Comparison of ENCODE assay signal across 11 cellular contexts in genomic region chr4:53321151-53321987, GRCh38. TPM values are rescaled to one million over a fixed set of nuclear protein-coding genes. Genes with fewer than 3 reads are reported as not detected.
A peak's percentile ranks its signal among the peaks of the same experiment; 100 is the strongest.
DNase-seq lines count a peak whose midpoint lies in the region; ATAC-seq and TF ChIP-seq lines count a peak whose summit lies in the region.
"Had no signal": no experiment of that assay in that cellular context is flagged by ENCODE, and none has a peak within 500 bp of the region (broad histone marks: within the 10 kb centered on the region; RNA-seq: fewer than 3 reads in every experiment).

No MANE protein-coding gene starts in this region.

- CTCF ChIA-PET in GM10248 (lab: Yijun Ruan, JAX) = interaction anchor here (1.3 to 1.8 kb wide), 2 partner anchors 13 to 18 kb away, joined by 3 to 5 read pairs; no protein-coding TSS in a partner anchor

- TF ChIP-seq CTCF in ascending aorta (IDR thresholded peaks at IDR 0.05) (no peak), GM10248 (IDR thresholded peaks at IDR 0.05; ENCODE audit: control extremely low read depth, extremely low read depth, low read depth, missing control alignments) (no peak)

- H3K4me3 ChIP-seq in ACC112 (ENCODE audit: low read depth, low read length) (peak overlapping the region; percentile 63), ascending aorta (peak overlapping the region; percentile 14 to 23), Karpas-422 (ENCODE audit: low read length) (no peak overlapping the region)
- H3K4me3 ChIP-seq: gastrocnemius medialis had no signal

- peak; percentile 94 for DNase-seq in HT1080 (ENCODE audit: low read depth)
- DNase-seq in ascending aorta (ENCODE audit: low spot score in 2 of 2) = no peak
- peak; percentile 87 for DNase-seq in iris pigment epithelial cell (ENCODE audit: low read depth)
- DNase-seq in GM10248 (ENCODE audit: extremely low spot score) = no peak
- no peak for DNase-seq in NCI-H345 (lab: John Stamatoyannopoulos, UW)
- DNase-seq in Karpas-422 = no peak
- DNase-seq: activated CD8-positive, alpha-beta memory T cell treated with anti-CD3 and anti-CD28 coated beads for 24 hours; gastrocnemius medialis; NCI-H2081 treated with DMSO at 0.1 percent for 48 hours had no signal

- no peaks in the 10 kb centered on the region for H3K9me3 ChIP-seq in ascending aorta
- H3K9me3 ChIP-seq in Karpas-422 (ENCODE audit: low read length) = no peaks in the 10 kb centered on the region
- H3K9me3 ChIP-seq: gastrocnemius medialis had no signal

- ATAC-seq in GM21381 (IDR thresholded peaks at IDR 0.05; ENCODE audit: unreplicated experiment) = no peak

- H3K27me3 ChIP-seq in ACC112 (ENCODE audit: insufficient read depth, low read length) = no peaks in the 10 kb centered on the region
- H3K27me3 ChIP-seq in ascending aorta = no peaks in the 10 kb centered on the region
- no peaks in the 10 kb centered on the region for H3K27me3 ChIP-seq in Karpas-422 (ENCODE audit: low read length)
- H3K27me3 ChIP-seq: gastrocnemius medialis had no signal

- H2AFZ ChIP-seq in ACC112 (ENCODE audit: low read length, unreplicated experiment) (peak overlapping the region; percentile 73), Karpas-422 (ENCODE audit: low read length) (no peak overlapping the region)

- H3K9me2 ChIP-seq in Karpas-422 (replicated peaks; ENCODE audit: insufficient read depth, low read length) = no peaks in the 10 kb centered on the region

- POLR2A ChIA-PET in GM10248 (lab: Yijun Ruan, JAX) = no interaction called here

- H3K4me2 ChIP-seq in Karpas-422 (ENCODE audit: low read depth, low read length, poor library complexity, severe bottlenecking) = no peak overlapping the region

- H4K20me1 ChIP-seq in Karpas-422 (ENCODE audit: insufficient read depth, low read depth, low read length) = no peaks in the 10 kb centered on the region

- no peak overlapping the region for H3K9ac ChIP-seq in Karpas-422 (ENCODE audit: low read length)

- H3K36me3 ChIP-seq in ACC112 (ENCODE audit: insufficient read depth, low read length) = no peaks in the 10 kb centered on the region
- H3K36me3 ChIP-seq in ascending aorta = no peaks in the 10 kb centered on the region
- H3K36me3 ChIP-seq in Karpas-422 (ENCODE audit: insufficient read depth, low read length) = no peaks in the 10 kb centered on the region
- H3K36me3 ChIP-seq: gastrocnemius medialis had no signal

- H3K27ac ChIP-seq in ACC112 (ENCODE audit: low read depth, low read length) (peak overlapping the region; percentile 90), ascending aorta (peak overlapping the region; percentile 81 to 87), Karpas-422 (ENCODE audit: low read length) (no peak overlapping the region)

- intact Hi-C loops in ascending aorta (cut with DNase I) = loop anchor here (5.0 kb wide), 2 partner anchors 56 to 906 kb away; partner anchors contain the start of genes FIP1L1 and PDGFRA

- H3K79me2 ChIP-seq in ACC112 (ENCODE audit: control insufficient read depth, insufficient read depth, low read length, unreplicated experiment) (peaks cover 5% of the 10 kb centered on the region), Karpas-422 (ENCODE audit: low read length) (peaks cover 75% of the 10 kb centered on the region)

- H3K4me1 ChIP-seq in ACC112 (ENCODE audit: control insufficient read depth, insufficient read depth, low read length, unreplicated experiment) (peaks cover 26% of the 10 kb centered on the region), ascending aorta (peaks cover 4 to 15% of the 10 kb centered on the region in 2 donors), Karpas-422 (ENCODE audit: low read length) (peaks cover 14% of the 10 kb centered on the region)

RNA-seq across cellular contexts. Expression of gene SCFD2, which starts 44.5 kb away (rescaled TPM):
- total RNA-seq in HT1080 (2014; rRNA removed; shearing (Covaris generic)) = 22.4 and 28.0 TPM in 2 replicates
- 9.6 and 12.8 TPM in 2 replicates for polyA plus RNA-seq in HT1080 (2015; cell fraction: cytosol; rRNA removed)
- 21.8 and 25.0 TPM in 2 replicates for polyA plus RNA-seq in HT1080 (2015; cell fraction: nucleus; rRNA removed)
- 22.8 TPM for total RNA-seq in ascending aorta
- 28.5 and 49.6 TPM in 2 replicates for total RNA-seq in Karpas-422 (2014; rRNA removed; shearing (Covaris generic); ENCODE audit: low replicate concordance)

RNA-seq across cellular contexts. Expression of gene FIP1L1, which starts 56.1 kb away (rescaled TPM):
- total RNA-seq in HT1080 (2014; rRNA removed; shearing (Covaris generic)) = 46.3 and 46.4 TPM in 2 replicates
- 36.1 and 43.9 TPM in 2 replicates for polyA plus RNA-seq in HT1080 (2015; cell fraction: cytosol; rRNA removed)
- polyA plus RNA-seq in HT1080 (2015; cell fraction: nucleus; rRNA removed) = 91.4 and 93.8 TPM in 2 replicates
- 20.4 TPM for total RNA-seq in ascending aorta
- total RNA-seq in Karpas-422 (2014; rRNA removed; shearing (Covaris generic); ENCODE audit: low replicate concordance) = 89.0 and 95.0 TPM in 2 replicates

Comparison
In these comparisons a context has a peak if more than half of its experiments do, and no peak if none do; other contexts are left out.
1. DNase-seq: peak in HT1080 (single experiment) and iris pigment epithelial cell (single experiment); none in ascending aorta (0 of 2), GM10248 (single experiment), NCI-H345 (single experiment) and Karpas-422 (single experiment).